ENCODE assay signal across 12 cellular contexts in the genomic region with DNA sequence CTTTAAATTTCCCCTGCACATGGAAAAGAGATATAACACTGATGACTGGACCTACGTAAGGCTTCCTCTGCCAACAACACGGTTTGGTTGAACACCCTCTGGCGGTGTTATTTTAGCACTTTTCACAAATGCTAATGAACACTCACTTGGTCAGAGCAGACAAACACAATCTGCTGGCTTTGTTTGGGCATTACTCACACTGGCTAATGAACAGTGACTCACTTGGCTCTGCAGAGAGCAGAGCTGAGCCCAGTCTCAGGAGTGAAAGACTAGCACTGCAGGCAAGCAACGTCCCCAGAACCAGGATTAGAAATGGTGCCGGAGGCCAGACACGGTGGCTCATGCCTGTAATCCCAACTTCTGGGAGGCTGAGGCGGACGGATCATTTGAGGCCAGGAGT.
DNase-seq lines count a peak whose midpoint lies in the region; ATAC-seq and TF ChIP-seq lines count a peak whose summit lies in the region.
"Had no signal": no experiment of that assay in that cellular context is flagged by ENCODE, and none has a peak within 500 bp of the region (broad histone marks: within the 10 kb centered on the region; RNA-seq: fewer than 3 reads in every experiment).

No MANE protein-coding gene starts in this region.

- H3K9me3 Mint-ChIP-seq in brain, result no peaks in the 10 kb centered on the region
- no peaks in the 10 kb centered on the region for H3K9me3 Mint-ChIP-seq in activated CD8-positive, alpha-beta T cell treated with anti-CD3 and anti-CD28 coated beads, Interleukin-2, amount 10 ng/mL, durations not matched to agents 7 days and 5 days (ENCODE audit: insufficient read depth)
- H3K9me3 Mint-ChIP-seq: activated CD4-positive, alpha-beta memory T cell treated with anti-CD3 and anti-CD28 coated beads, Interleukin-2, amount 10 ng/mL, durations not matched to agents 7 days and 5 days had no signal

- TF ChIP-seq CTCF in brain (conservative IDR thresholded peaks at IDR 0.05), result no peak

- H3K27me3 Mint-ChIP-seq in brain, result peaks cover 5% of the 10 kb centered on the region
- no peaks in the 10 kb centered on the region for H3K27me3 Mint-ChIP-seq in activated CD8-positive, alpha-beta T cell treated with anti-CD3 and anti-CD28 coated beads, Interleukin-2, amount 10 ng/mL, durations not matched to agents 7 days and 5 days (ENCODE audit: low read depth)
- H3K27me3 Mint-ChIP-seq: activated CD4-positive, alpha-beta memory T cell treated with anti-CD3 and anti-CD28 coated beads, Interleukin-2, amount 10 ng/mL, durations not matched to agents 7 days and 5 days had no signal

- peaks cover 42% of the 10 kb centered on the region for H3K36me3 Mint-ChIP-seq in brain
- peaks cover 16% of the 10 kb centered on the region for H3K36me3 Mint-ChIP-seq in activated CD8-positive, alpha-beta T cell treated with anti-CD3 and anti-CD28 coated beads, Interleukin-2, amount 10 ng/mL, durations not matched to agents 7 days and 5 days (ENCODE audit: low read depth)

- peak overlapping the region in 1 of 5 experiments; percentile 42 for H3K4me3 Mint-ChIP-seq in brain
- no peak overlapping the region for H3K4me3 Mint-ChIP-seq in activated CD8-positive, alpha-beta T cell treated with anti-CD3 and anti-CD28 coated beads, Interleukin-2, amount 10 ng/mL, durations not matched to agents 7 days and 5 days
- H3K4me3 Mint-ChIP-seq: activated CD4-positive, alpha-beta memory T cell treated with anti-CD3 and anti-CD28 coated beads, Interleukin-2, amount 10 ng/mL, durations not matched to agents 7 days and 5 days had no signal

- H3K4me1 Mint-ChIP-seq in brain, result peaks cover 50% of the 10 kb centered on the region
- no peaks in the 10 kb centered on the region for H3K4me1 Mint-ChIP-seq in activated CD8-positive, alpha-beta T cell treated with anti-CD3 and anti-CD28 coated beads, Interleukin-2, amount 10 ng/mL, durations not matched to agents 7 days and 5 days (ENCODE audit: low read depth)
- H3K4me1 Mint-ChIP-seq: activated CD4-positive, alpha-beta memory T cell treated with anti-CD3 and anti-CD28 coated beads, Interleukin-2, amount 10 ng/mL, durations not matched to agents 7 days and 5 days had no signal

- peak; percentile 68 to 76 (median 72) for DNase-seq in right cardiac atrium
- peak; percentile 86 for DNase-seq in stromal cell of bone marrow (ENCODE audit: low read depth)
- DNase-seq in activated CD8-positive, alpha-beta T cell treated with anti-CD3 and anti-CD28 coated beads, Interleukin-2, amount 10 ng/mL, durations not matched to agents 7 days and 5 days, result no peak
- DNase-seq in UCSD-AML1 (lab: John Stamatoyannopoulos, UW; ENCODE audit: unreplicated experiment), result no peak
- DNase-seq in stimulated activated CD4-positive, alpha-beta T cell treated with anti-CD3 and anti-CD28 coated beads, Interleukin-4, amount 100 ng/mL, for 1 hour, result no peak
- no peak for DNase-seq in COR-L47 (lab: John Stamatoyannopoulos, UW)
- DNase-seq: activated CD4-positive, alpha-beta memory T cell treated with anti-CD3 and anti-CD28 coated beads, Interleukin-2, amount 10 ng/mL, durations not matched to agents 7 days and 5 days; erythroblast; NCI-H2171; testis had no signal

- peaks cover 20% of the 10 kb centered on the region for H3K4me1 ChIP-seq in HUES64 (ENCODE audit: insufficient read depth, low read length)
- peaks cover 1% of the 10 kb centered on the region for H3K4me1 ChIP-seq in right cardiac atrium (ENCODE audit: control insufficient read depth, insufficient read depth, low read length)
- H3K4me1 ChIP-seq: testis had no signal

- CTCF ChIA-PET in activated CD8-positive, alpha-beta T cell treated with anti-CD3 and anti-CD28 coated beads, Interleukin-2, amount 10 ng/mL, durations not matched to agents 7 days and 5 days (lab: Charles Lee), result no interaction called here

- H3K27ac Mint-ChIP-seq in brain, result peak overlapping the region; percentile 20 to 92 (median 88)
- H3K27ac Mint-ChIP-seq in activated CD8-positive, alpha-beta T cell treated with anti-CD3 and anti-CD28 coated beads, Interleukin-2, amount 10 ng/mL, durations not matched to agents 7 days and 5 days, result no peak overlapping the region
- H3K27ac Mint-ChIP-seq: activated CD4-positive, alpha-beta memory T cell treated with anti-CD3 and anti-CD28 coated beads, Interleukin-2, amount 10 ng/mL, durations not matched to agents 7 days and 5 days had no signal

- H3K9me3 ChIP-seq in HUES64 (ENCODE audit: insufficient read depth, low read depth, low read length), result no peaks in the 10 kb centered on the region
- H3K9me3 ChIP-seq in right cardiac atrium (ENCODE audit: control insufficient read depth, low read length), result no peaks in the 10 kb centered on the region
- H3K9me3 ChIP-seq: testis had no signal

- no peaks in the 10 kb centered on the region for H3K27me3 ChIP-seq in HUES64 (ENCODE audit: insufficient read depth, low read length)
- H3K27me3 ChIP-seq in right cardiac atrium (ENCODE audit: control insufficient read depth, insufficient read depth), result no peaks in the 10 kb centered on the region
- H3K27me3 ChIP-seq: testis had no signal

- H3K36me3 ChIP-seq in HUES64 (ENCODE audit: insufficient read depth, low read length), result no peaks in the 10 kb centered on the region

- H3K27ac ChIP-seq in HUES64 (ENCODE audit: low read depth, low read length) (peak overlapping the region; percentile 17; the same call in 1 of the 2 replicates), right cardiac atrium (ENCODE audit: low read length) (no peak overlapping the region)
- H3K27ac ChIP-seq: testis had no signal

- peak; percentile 89 to 94 for ATAC-seq in right cardiac atrium
- no peak for ATAC-seq in activated CD8-positive, alpha-beta T cell treated with anti-CD3 and anti-CD28 coated beads, Interleukin-2, amount 10 ng/mL, durations not matched to agents 7 days and 5 days

- H3K9ac ChIP-seq in HUES64 (ENCODE audit: low read depth, low read length), result no peak overlapping the region

- intact Hi-C loops in right cardiac atrium (cut with DNase I), result no loop called here

- WGBS in HUES64, result 63% methylated on average over 8 of the region's 8 CpGs
- 64% methylated on average over 8 of the region's 8 CpGs for WGBS in right cardiac atrium

- H3K4me3 ChIP-seq in HUES64 (ENCODE audit: low read length) (no peak overlapping the region), right cardiac atrium (ENCODE audit: low read length) (no peak overlapping the region)
- H3K4me3 ChIP-seq: testis had no signal

- POLR2A ChIA-PET in activated CD8-positive, alpha-beta T cell treated with anti-CD3 and anti-CD28 coated beads, Interleukin-2, amount 10 ng/mL, durations not matched to agents 7 days and 5 days (lab: Charles Lee), result no interaction called here

Comparison
In these comparisons a context has a peak if more than half of its experiments do, and no peak if none do; other contexts are left out.
1. DNase-seq: peak in right cardiac atrium (3 of 3) and stromal cell of bone marrow (single experiment); none in activated CD8-positive, alpha-beta T cell treated with anti-CD3 and anti-CD28 coated beads, Interleukin-2, amount 10 ng/mL, durations not matched to agents 7 days and 5 days (single experiment), UCSD-AML1 (single experiment), stimulated activated CD4-positive, alpha-beta T cell treated with anti-CD3 and anti-CD28 coated beads, Interleukin-4, amount 100 ng/mL, for 1 hour (single experiment) and COR-L47 (single experiment).